8 cellular contexts compared by ENCODE assay signal in genomic region chr5:154190652-154191304, GRCh38. TPM values are rescaled to one million over a fixed set of nuclear protein-coding genes. Genes with fewer than 3 reads are reported as not detected.
A peak's percentile ranks its signal among the peaks of the same experiment; 100 is the strongest.
DNase-seq lines count a peak whose midpoint lies in the region; ATAC-seq and TF ChIP-seq lines count a peak whose summit lies in the region.

Gene GALNT10, plus strand, starts transcription at chr5:154190733. Its CDS starts 134 bp downstream, at chr5:154190867.

- DNase-seq in EH (ENCODE audit: low read depth) (peak; percentile 76), astrocyte of the hippocampus (ENCODE audit: low read depth, low spot score) (peak; percentile 90), hepatic stellate cell (ENCODE audit: low spot score) (peak; percentile 82), psoas muscle (peak; percentile 78 to 86), NCI-H187 treated with DMSO at 0.1 percent for 48 hours (lab: John Stamatoyannopoulos, UW) (no peak)

- TF ChIP-seq CTCF in psoas muscle (IDR thresholded peaks at IDR 0.05) = no peak

- H3K36me3 ChIP-seq in psoas muscle (ENCODE audit: insufficient read depth in 1 of 2, low read depth in 1 of 2) = no peaks in the 10 kb centered on the region

- no peaks in the 10 kb centered on the region for H3K9me3 ChIP-seq in psoas muscle

- ATAC-seq in GM19351 (IDR thresholded peaks at IDR 0.05; ENCODE audit: unreplicated experiment) = peak; percentile 66
- ATAC-seq in HG03432 (IDR thresholded peaks at IDR 0.05; ENCODE audit: unreplicated experiment) = peak; percentile 79
- ATAC-seq in psoas muscle = peak; percentile 50 to 71 (median 66)

- H3K27me3 ChIP-seq in psoas muscle (ENCODE audit: insufficient read depth in 3 of 3, low read length in 2 of 3) = no peaks in the 10 kb centered on the region

- peak within 1 kb of the TSS; percentile 78 for H3K27ac ChIP-seq in psoas muscle

- H3K4me3 ChIP-seq in psoas muscle = peak within 1 kb of the TSS; percentile 90

- WGBS in psoas muscle, 3 donors = 2 to 6% (median 5%) methylated on average over 29 to 70 of the region's 72 CpGs

- H3K4me1 ChIP-seq in psoas muscle = peaks cover 29% of the 10 kb centered on the region

- peak; percentile 42; the same call in 1 of the 2 replicates for TF ChIP-seq POLR2A in Raji (IDR thresholded peaks at IDR 0.05; ENCODE audit: insufficient read depth, low read depth, low read length)

- intact Hi-C loops in psoas muscle (cut with DNase I) = no loop called here

RNA-seq across cellular contexts. Expression of gene GALNT10, which starts in this region (rescaled TPM):
- 1 to 10 TPM; 5.2 to 9.9 (median 7.8) TPM for total RNA-seq in psoas muscle
- 1 to 10 TPM; 4.2 to 8.3 (median 6.8) TPM for polyA plus RNA-seq in psoas muscle
